8 cellular contexts compared by ENCODE assay signal in the genomic region with DNA sequence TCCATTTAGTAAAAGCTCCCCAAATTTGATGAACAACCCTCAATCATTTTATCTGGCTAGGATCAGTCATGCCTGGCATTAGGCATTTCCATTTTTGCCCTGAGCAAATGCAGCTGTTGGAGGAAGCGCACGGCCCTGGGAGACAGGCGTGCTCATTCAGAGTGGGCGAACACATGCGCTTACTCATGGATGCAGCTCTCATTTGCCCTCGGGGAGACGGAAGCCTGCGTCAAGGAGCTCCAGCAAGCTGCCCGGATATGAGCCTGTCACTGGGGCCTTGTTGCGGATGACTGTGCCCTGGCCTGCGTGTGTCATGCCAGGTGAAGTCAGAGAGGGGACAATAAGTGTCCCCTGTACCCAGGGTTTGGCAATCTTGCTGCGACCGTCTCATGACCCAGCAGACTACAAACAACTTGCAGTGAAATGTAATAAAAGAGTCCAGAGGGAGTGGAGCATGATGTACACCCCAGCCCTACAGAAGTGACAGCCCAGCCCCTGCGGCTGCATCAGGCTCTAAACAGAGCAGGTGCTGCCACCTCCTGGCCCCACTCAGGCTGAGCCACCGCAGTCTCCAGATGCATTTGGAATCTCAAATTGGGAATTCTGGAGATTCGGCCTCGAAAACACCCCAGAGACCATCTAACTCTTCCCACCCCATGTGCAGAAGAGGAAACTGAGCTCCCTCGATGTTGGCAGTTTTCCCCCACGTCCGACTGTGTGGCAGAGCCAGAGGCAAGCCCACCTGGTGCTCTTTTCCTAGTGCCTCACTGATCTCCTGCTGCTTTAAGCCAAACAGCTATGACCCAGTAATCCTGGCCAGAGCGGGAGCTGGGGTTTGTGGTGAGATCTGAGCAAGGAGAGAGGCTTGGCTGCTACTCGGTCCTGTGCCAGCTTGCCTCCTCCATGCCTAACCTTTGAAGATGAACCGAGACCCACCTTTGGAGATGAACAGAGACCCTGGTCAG.
DNase-seq lines count a peak whose midpoint lies in the region; ATAC-seq and TF ChIP-seq lines count a peak whose summit lies in the region.

No MANE protein-coding gene starts in this region.

- WGBS in body of pancreas, 2 donors, result 39 to 48% methylated on average over 13 to 23 of the region's 23 CpGs
- WGBS in tibial nerve, 2 donors, result 23 to 24% methylated on average over 23 of the region's 23 CpGs

- H3K4me2 ChIP-seq in MM.1S (ENCODE audit: low read depth, low read length), result no peak overlapping the region

- no peaks in the 10 kb centered on the region for H4K20me1 ChIP-seq in MM.1S (ENCODE audit: insufficient read depth, low read length)

- no peaks in the 10 kb centered on the region for H3K79me2 ChIP-seq in MM.1S (ENCODE audit: low read length)

- H2AFZ ChIP-seq in MM.1S (ENCODE audit: low read length), result no peak overlapping the region

- TF ChIP-seq POLR2A in body of pancreas (IDR thresholded peaks at IDR 0.05), result no peak
- no peak for TF ChIP-seq POLR2A in tibial nerve (IDR thresholded peaks at IDR 0.05)

- intact Hi-C loops in body of pancreas (cut with DNase I), result no loop called here

- H3F3A ChIP-seq in MM.1S (ENCODE audit: insufficient read depth, low read length), result no peaks in the 10 kb centered on the region; the same call in 1 of the 2 replicates

- no peaks in the 10 kb centered on the region for H3K36me3 ChIP-seq in MM.1S (replicated peaks; ENCODE audit: insufficient read depth, low read length)
- H3K36me3 ChIP-seq in body of pancreas (replicated peaks in 1 of 2; ENCODE audit: insufficient read depth in 1 of 2, low read depth in 2 of 2), result no peaks in the 10 kb centered on the region
- no peaks in the 10 kb centered on the region for H3K36me3 ChIP-seq in tibial nerve

- no peak for TF ChIP-seq EP300 in tibial nerve (IDR thresholded peaks at IDR 0.05)

- H3K27me3 ChIP-seq in MM.1S (replicated peaks; ENCODE audit: insufficient read depth, low read length) (no peaks in the 10 kb centered on the region), body of pancreas (no peaks in the 10 kb centered on the region), tibial nerve (no peaks in the 10 kb centered on the region)

- TF ChIP-seq CTCF in MM.1S (IDR thresholded peaks at IDR 0.05; ENCODE audit: low read length), result peak; percentile 30
- peak; percentile 31 to 60 (median 59) for TF ChIP-seq CTCF in body of pancreas (IDR thresholded peaks at IDR 0.05)
- TF ChIP-seq CTCF in tibial nerve (IDR thresholded peaks at IDR 0.05), result peak; percentile 26 to 58 (median 44)

- H3K27ac ChIP-seq in MM.1S (ENCODE audit: low read length), result no peak overlapping the region
- H3K27ac ChIP-seq in body of pancreas, result no peak overlapping the region
- no peak overlapping the region for H3K27ac ChIP-seq in tibial nerve

- H3K9ac ChIP-seq in MM.1S (ENCODE audit: low read length), result no peak overlapping the region

- ATAC-seq in body of pancreas (peak; percentile 42), HG03460 (IDR thresholded peaks at IDR 0.05; ENCODE audit: unreplicated experiment) (no peak), GM18502 (IDR thresholded peaks at IDR 0.05; ENCODE audit: poor library complexity, unreplicated experiment) (no peak)

- DNase-seq in NCI-H446 (lab: John Stamatoyannopoulos, UW), result peak; percentile 3 to 36
- DNase-seq in NCI-H446 treated with DMSO at 0.1 percent for 48 hours (lab: John Stamatoyannopoulos, UW), result no peak
- DNase-seq in MM.1S, result no peak
- DNase-seq in body of pancreas, result peak; percentile 45 to 71 (median 48)
- peak; percentile 83 for DNase-seq in islet precursor cell
- DNase-seq in tibial nerve (ENCODE audit: low spot score in 2 of 2), result peak in 1 of 2 donors; percentile 26

- H3K9me3 ChIP-seq in MM.1S (replicated peaks; ENCODE audit: insufficient read depth, low read length) (no peaks in the 10 kb centered on the region), body of pancreas (no peaks in the 10 kb centered on the region), tibial nerve (no peaks in the 10 kb centered on the region)

- H3K4me1 ChIP-seq in MM.1S (ENCODE audit: low read length) (peaks cover 16% of the 10 kb centered on the region), body of pancreas (no peaks in the 10 kb centered on the region), tibial nerve (peaks cover 0 to 3% (median 0%) of the 10 kb centered on the region in 4 donors)

- no peaks in the 10 kb centered on the region for H3K9me2 ChIP-seq in MM.1S (replicated peaks; ENCODE audit: insufficient read depth, low read length)

- no peak overlapping the region for H3K4me3 ChIP-seq in MM.1S (ENCODE audit: low read length)
- no peak overlapping the region for H3K4me3 ChIP-seq in body of pancreas
- no peak overlapping the region for H3K4me3 ChIP-seq in tibial nerve

Comparison
In these comparisons a context has a peak if more than half of its experiments do, and no peak if none do; other contexts are left out.
1. DNase-seq: peak in NCI-H446 (2 of 2), body of pancreas (4 of 4) and islet precursor cell (single experiment); none in NCI-H446 treated with DMSO at 0.1 percent for 48 hours (single experiment) and MM.1S (single experiment).
2. Peak in every context shown above with its lines, with median percentiles within 50 percentile points of each other: CTCF ChIP-seq.